In genomic region chr14:21263284-21264024, GRCh38 we compare ENCODE assay signal across 10 cellular contexts. TPM values are rescaled to one million over a fixed set of nuclear protein-coding genes. Genes with fewer than 3 reads are reported as not detected.
DNase-seq lines count a peak whose midpoint lies in the region; ATAC-seq and TF ChIP-seq lines count a peak whose summit lies in the region.
"Had no signal": no experiment of that assay in that cellular context is flagged by ENCODE, and none has a peak within 500 bp of the region (broad histone marks: within the 10 kb centered on the region; RNA-seq: fewer than 3 reads in every experiment).

No MANE protein-coding gene starts in this region.

- H3K9ac ChIP-seq in trophoblast cell (ENCODE audit: low read length) = no peak overlapping the region

- H3K4me1 Mint-ChIP-seq in dendritic cell treated with granulocyte-macrophage colony-stimulating factor and Interleukin-4, amounts not matched to agents 40 ng/mL and 50 ng/mL, for 4 days (ENCODE audit: low read depth) = peaks cover 66% of the 10 kb centered on the region

- H3K27ac Mint-ChIP-seq in dendritic cell treated with granulocyte-macrophage colony-stimulating factor and Interleukin-4, amounts not matched to agents 40 ng/mL and 50 ng/mL, for 4 days = peak overlapping the region; percentile 98

- H3K79me2 ChIP-seq in trophoblast cell (ENCODE audit: control insufficient read depth, insufficient read depth, low read length, poor library complexity) = peaks cover 28% of the 10 kb centered on the region

- peaks cover 25 to 35% of the 10 kb centered on the region in 2 experiments for H3K36me3 ChIP-seq in trophoblast cell (ENCODE audit: control insufficient read depth in 1 of 2, insufficient read depth in 2 of 2, low read length in 2 of 2)

- H2AK5ac ChIP-seq in trophoblast cell (ENCODE audit: low read length) = no peak overlapping the region

- H4K8ac ChIP-seq in trophoblast cell (ENCODE audit: low read depth, low read length) = no peak overlapping the region

- TF ChIP-seq CTCF in omental fat pad (IDR thresholded peaks at IDR 0.05) = no peak

- H3K18ac ChIP-seq in trophoblast cell (ENCODE audit: low read length) = no peak overlapping the region

- no peak overlapping the region for H4K91ac ChIP-seq in trophoblast cell (ENCODE audit: low read depth, low read length)

- H3K9me3 ChIP-seq in trophoblast cell (ENCODE audit: insufficient read depth, low read depth, low read length) = no peaks in the 10 kb centered on the region
- H3K9me3 ChIP-seq: right lobe of liver had no signal

- no CpG with 5 or more reads among the region's 5 CpGs for WGBS in trophoblast cell (ENCODE audit: extremely low coverage, insufficient coverage, insufficient read length)

- no peaks in the 10 kb centered on the region for H3K79me1 ChIP-seq in trophoblast cell (ENCODE audit: low read length)

- peak overlapping the region; percentile 47 for H3K4me3 Mint-ChIP-seq in dendritic cell treated with granulocyte-macrophage colony-stimulating factor and Interleukin-4, amounts not matched to agents 40 ng/mL and 50 ng/mL, for 4 days

- intact Hi-C loops in dendritic cell treated with granulocyte-macrophage colony-stimulating factor and Interleukin-4, amounts not matched to agents 40 ng/mL and 50 ng/mL, for 4 days (cut with micrococcal nuclease) = loop anchor here (5.0 kb wide), 1 partner anchor 89 kb away; no protein-coding TSS in a partner anchor

- H3K14ac ChIP-seq in trophoblast cell (ENCODE audit: low read length) = no peak overlapping the region

- H2BK12ac ChIP-seq in trophoblast cell (ENCODE audit: low read length) = no peak overlapping the region

- no peak overlapping the region for H2AFZ ChIP-seq in trophoblast cell (ENCODE audit: insufficient read depth, low read length, poor library complexity)

- no peaks in the 10 kb centered on the region for H3K27me3 ChIP-seq in trophoblast cell (ENCODE audit: insufficient read depth, low read length)
- H3K27me3 ChIP-seq: right lobe of liver had no signal

- H3K27me3 Mint-ChIP-seq in dendritic cell treated with granulocyte-macrophage colony-stimulating factor and Interleukin-4, amounts not matched to agents 40 ng/mL and 50 ng/mL, for 4 days = no peaks in the 10 kb centered on the region

- H3K4ac ChIP-seq in trophoblast cell (ENCODE audit: low read depth, low read length) = peak overlapping the region; percentile 95

- H2BK5ac ChIP-seq in trophoblast cell (ENCODE audit: low read depth, low read length, poor library complexity) = no peak overlapping the region

- H3K4me2 ChIP-seq in trophoblast cell (ENCODE audit: low read length) = no peak overlapping the region

- H3K4me1 ChIP-seq in trophoblast cell (ENCODE audit: control insufficient read depth in 1 of 2, insufficient read depth in 2 of 2, low read length in 2 of 2) = peaks cover 4 to 5% of the 10 kb centered on the region in 2 experiments

- no peak overlapping the region for H3K27ac ChIP-seq in trophoblast cell (ENCODE audit: low read depth, low read length)

- no peak overlapping the region for H4K12ac ChIP-seq in trophoblast cell (ENCODE audit: low read depth, low read length)

- peak; percentile 85 for DNase-seq in NOMO-1 treated with DMSO at 0.1 percent for 48 hours (lab: John Stamatoyannopoulos, UW; ENCODE audit: unreplicated experiment)
- peak in 1 of 2 donors; percentile 25 for DNase-seq in trophoblast cell
- DNase-seq in omental fat pad (ENCODE audit: low spot score) = no peak
- no peak for DNase-seq in LoVo (ENCODE audit: low spot score)
- no peak for DNase-seq in stimulated activated CD4-positive, alpha-beta T cell treated with anti-CD3 and anti-CD28 coated beads, Interleukin-15, amount 100 ng/mL, for 24 hours
- DNase-seq in NCI-H345 treated with DMSO at 0.1 percent for 48 hours (lab: John Stamatoyannopoulos, UW; ENCODE audit: unreplicated experiment) = no peak
- DNase-seq: activated CD8-positive, alpha-beta memory T cell treated with anti-CD3 and anti-CD28 coated beads, Interleukin-2, amount 50 U/mL, for 4 hours; right lobe of liver had no signal

- H3K36me3 Mint-ChIP-seq in dendritic cell treated with granulocyte-macrophage colony-stimulating factor and Interleukin-4, amounts not matched to agents 40 ng/mL and 50 ng/mL, for 4 days (ENCODE audit: low read depth) = peaks cover 96% of the 10 kb centered on the region

- H3K9me3 Mint-ChIP-seq in dendritic cell treated with granulocyte-macrophage colony-stimulating factor and Interleukin-4, amounts not matched to agents 40 ng/mL and 50 ng/mL, for 4 days = no peaks in the 10 kb centered on the region

- H2BK120ac ChIP-seq in trophoblast cell (ENCODE audit: insufficient read depth, low read length, poor library complexity) = no peak overlapping the region

- peak; percentile 8 for ATAC-seq in GM18868 (IDR thresholded peaks at IDR 0.05; ENCODE audit: unreplicated experiment)
- no peak for ATAC-seq in omental fat pad (ENCODE audit: low FRiP score)

- no peak overlapping the region for H3K23ac ChIP-seq in trophoblast cell (ENCODE audit: low read length)

- H3K4me3 ChIP-seq in trophoblast cell (ENCODE audit: low read depth, low read length) = no peak overlapping the region
- H3K4me3 ChIP-seq: right lobe of liver had no signal

RNA-seq across cellular contexts. Expression of gene HNRNPC, which starts 5.8 kb away (rescaled TPM):
- polyA plus RNA-seq in trophoblast cell (2013) = 959 and 960 TPM in 2 replicates
- total RNA-seq in omental fat pad = 100 to 1,000 TPM; 361 to 619 (median 454) TPM

RNA-seq across cellular contexts. Expression of gene RPGRIP1, which starts 16.4 kb away (rescaled TPM):
- polyA plus RNA-seq in trophoblast cell (2013) = 0.01 TPM in 1 of 2 replicates, not detected in the other
- 1 to 10 TPM in 1 of 4 donors, under 1 TPM in 3; 0.19 to 1.2 (median 0.53) TPM for total RNA-seq in omental fat pad
